ENCODE assay signal across 33 cellular contexts in the genomic region with DNA sequence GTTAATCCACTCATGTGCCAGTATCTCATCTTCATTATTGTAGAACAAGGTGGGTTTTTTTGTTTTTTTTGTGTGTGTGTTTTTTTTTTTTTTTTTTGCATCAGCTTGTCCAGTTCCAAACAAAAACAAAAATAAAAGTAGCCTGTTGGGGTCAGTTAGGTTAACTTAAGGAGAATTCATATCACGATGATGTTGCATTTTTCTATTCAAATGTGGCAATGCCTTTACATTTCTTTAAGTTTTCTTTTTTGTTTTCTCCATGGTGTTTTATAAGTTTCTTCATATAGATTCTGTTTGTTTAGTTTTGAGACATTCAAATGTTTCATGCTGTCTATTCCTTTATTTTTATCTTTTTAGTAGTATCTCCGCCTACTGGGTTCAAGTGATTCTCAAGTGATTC. TPM values are rescaled to one million over a fixed set of nuclear protein-coding genes. Genes with fewer than 3 reads are reported as not detected.
"Had no signal": no experiment of that assay in that cellular context is flagged by ENCODE, and none has a peak within 500 bp of the region (broad histone marks: within the 10 kb centered on the region; RNA-seq: fewer than 3 reads in every experiment).

No MANE protein-coding gene starts in this region.

- H3K4me3 ChIP-seq: adrenal gland, body of pancreas, breast epithelium had no signal

- H3K9me3 ChIP-seq: adrenal gland, body of pancreas, breast epithelium had no signal

- DNase-seq: activated B cell treated with CpG ODN at 0.5 μM for 24 hours; activated CD4-positive, alpha-beta memory T cell treated with anti-CD3 and anti-CD28 coated beads for 36 hours; activated CD4-positive, alpha-beta T cell treated with anti-CD3 and anti-CD28 coated beads for 4 hours; activated CD4-positive, alpha-beta T cell treated with anti-CD3 and anti-CD28 coated beads, Interleukin-2, amount 10 ng/mL, durations not matched to agents 24 days and 14 days; activated CD4-positive, alpha-beta T cell treated with anti-CD3 and anti-CD28 coated beads, Interleukin-2, amount 50 U/mL, for 1 hour; activated CD4-positive, alpha-beta T cell treated with anti-CD3 and anti-CD28 coated beads, Interleukin-2, amount 50 U/mL, for 4 hours; activated CD4-positive, CD25-positive, alpha-beta regulatory T cell treated with anti-CD3 and anti-CD28 coated beads, Interleukin-2, amount 50 U/mL, for 72 hours; activated CD8-positive, alpha-beta memory T cell treated with anti-CD3 and anti-CD28 coated beads, Interleukin-2, amount 50 U/mL, for 4 hours; activated CD8-positive, alpha-beta T cell treated with anti-CD3 and anti-CD28 coated beads for 36 hours; activated effector memory CD4-positive, alpha-beta T cell treated with anti-CD3 and anti-CD28 coated beads, Interleukin-2, amount 50 U/mL, for 16 hours; activated gamma-delta T cell treated with Interleukin-2 at 50 U/mL for 16 hours; activated naive CD4-positive, alpha-beta T cell; activated naive CD4-positive, alpha-beta T cell treated with anti-CD3 and anti-CD28 coated beads for 36 hours; activated naive CD4-positive, alpha-beta T cell treated with anti-CD3 and anti-CD28 coated beads, Interleukin-2, amount 50 U/mL, for 16 hours; activated naive CD8-positive, alpha-beta T cell treated with anti-CD3 and anti-CD28 coated beads for 36 hours; activated T-cell treated with anti-CD3 and anti-CD28 coated beads for 4 hours; activated T-cell treated with anti-CD3 and anti-CD28 coated beads, Interleukin-2, amount 50 U/mL, for 1 hour; activated T-cell treated with anti-CD3 and anti-CD28 coated beads, Interleukin-2, amount 50 U/mL, for 4 hours; activated T-cell treated with anti-CD3 and anti-CD28 coated beads, Interleukin-2, amount 50 U/mL, for 72 hours; adrenal gland; amniotic stem cell; aorta; body of pancreas; brain microvascular endothelial cell; central memory CD4-positive, alpha-beta T cell; T-helper 1 cell; T-helper 2 cell; T-helper 9 cell had no signal

- H3K4me1 ChIP-seq: adrenal gland had no signal

- H3K36me3 ChIP-seq: adrenal gland, brain microvascular endothelial cell, breast epithelium had no signal

- FAIRE-seq: astrocyte, TTC549 had no signal

- H3K27ac ChIP-seq: adrenal gland, body of pancreas, brain microvascular endothelial cell, breast epithelium, VCaP had no signal

RNA-seq across cellular contexts. Expression of a gene that starts 16.2 kb away (rescaled TPM):
- total RNA-seq: activated B cell treated with CpG ODN at 0.5 μM for 24 hours; activated CD8-positive, alpha-beta memory T cell treated with anti-CD3 and anti-CD28 coated beads for 36 hours had no signal
